In the genomic region with DNA sequence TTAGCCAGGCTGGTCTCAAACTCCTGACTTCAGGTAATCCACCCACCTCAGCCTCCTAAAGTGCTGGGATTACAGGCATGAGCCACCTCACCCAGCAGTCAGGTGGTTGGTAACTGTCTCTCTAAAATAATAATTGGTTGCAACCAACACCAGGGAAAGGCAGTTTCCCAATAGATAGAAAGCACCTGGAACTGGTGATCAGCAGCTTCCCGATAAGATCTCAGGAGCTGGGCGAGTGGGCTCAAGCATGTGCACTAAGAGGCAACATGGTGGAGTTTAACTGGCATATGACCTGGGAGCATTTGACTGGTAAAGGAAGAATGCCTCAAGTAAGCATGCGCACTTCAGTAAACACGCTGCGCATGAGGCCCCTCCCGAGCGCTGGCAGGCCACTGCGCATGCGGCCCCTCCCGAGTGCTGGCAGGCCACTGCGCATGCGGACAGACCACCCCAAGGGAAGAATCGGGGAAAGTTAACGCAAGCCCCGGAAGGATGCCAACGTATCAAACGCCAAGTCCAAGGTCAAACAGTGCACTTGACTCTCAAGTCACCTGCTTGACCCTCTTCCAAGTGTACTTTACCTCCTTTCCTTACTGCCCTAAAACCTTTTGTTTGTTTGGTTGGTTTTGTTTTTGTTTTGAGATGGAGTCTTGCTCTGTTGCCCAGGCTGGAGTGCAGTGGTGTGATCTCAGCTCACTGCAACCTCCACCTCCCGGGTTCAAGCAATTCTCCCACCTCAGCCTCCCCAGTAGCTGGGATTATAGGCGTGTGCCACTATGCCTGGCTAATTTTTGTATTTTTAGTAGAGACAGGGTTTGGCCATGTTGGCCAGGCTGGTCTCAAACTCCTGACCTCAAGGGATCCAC, we compare ENCODE assay signal across 8 cellular contexts. TPM values are rescaled to one million over a fixed set of nuclear protein-coding genes. Genes with fewer than 3 reads are reported as not detected.
DNase-seq lines count a peak whose midpoint lies in the region; ATAC-seq and TF ChIP-seq lines count a peak whose summit lies in the region.
"Not testable (repeated sequence)": the region's sequence is repeated elsewhere in the genome, so short reads cannot be mapped to it uniquely, and the experiment has no call there.

No MANE protein-coding gene starts in this region.

- H4K20me1 ChIP-seq in PC-9 (ENCODE audit: insufficient read depth) = not testable (repeated sequence)

- H3K9me3 Mint-ChIP-seq in naive thymus-derived CD8-positive, alpha-beta T cell = not testable (repeated sequence)

- H3K4me2 ChIP-seq in PC-9 = peak overlapping the region; percentile 44; the same call in 1 of the 2 replicates

- not testable (repeated sequence) for H3K27ac ChIP-seq in PC-9, breast epithelium
- H3K27ac ChIP-seq in uterus = peak overlapping the region in 1 of 2 donors; percentile 45

- peak overlapping the region; percentile 31 for H3K4me3 ChIP-seq in GM12865 (ENCODE audit: low read depth, low read length)
- H3K4me3 ChIP-seq in PC-9 = peak overlapping the region; percentile 26; the same call in 1 of the 2 replicates
- peak overlapping the region in 2 of 3 donors; percentile 13 to 53 for H3K4me3 ChIP-seq in breast epithelium
- not testable (repeated sequence) for H3K4me3 ChIP-seq in uterus

- peak; percentile 62 for ATAC-seq in Right ventricle myocardium inferior
- ATAC-seq in naive thymus-derived CD8-positive, alpha-beta T cell = peak; percentile 50 to 76

- not testable (repeated sequence) for TF ChIP-seq CTCF in GM12865 (IDR thresholded peaks at IDR 0.05; ENCODE audit: insufficient read depth, low read depth, low read length, missing control alignments); PC-9 (conservative IDR thresholded peaks at IDR 0.05); breast epithelium (IDR thresholded peaks at IDR 0.05); uterus (IDR thresholded peaks at IDR 0.05)

- peak overlapping the region; percentile 38 to 86 (median 64) for H3K4me3 Mint-ChIP-seq in naive thymus-derived CD8-positive, alpha-beta T cell

- CTCF ChIA-PET in PC-9 (lab: Charles Lee) = not testable (repeated sequence)

- not testable (repeated sequence) for H3K9me2 ChIP-seq in PC-9 (ENCODE audit: insufficient read depth)

- intact Hi-C loops in PC-9 (cut with micrococcal nuclease; ENCODE audit: unreplicated experiment); breast epithelium (cut with DNase I; ENCODE audit: low total_unique reads); Right ventricle myocardium inferior (cut with DNase I); uterus (cut with DNase I; ENCODE audit: low total_unique reads): not testable (repeated sequence)

- not testable (repeated sequence) for TF ChIP-seq POLR2A in breast epithelium (IDR thresholded peaks at IDR 0.05); uterus (IDR thresholded peaks at IDR 0.05)

- H3K36me3 ChIP-seq in PC-9 (ENCODE audit: low read depth); breast epithelium; uterus: not testable (repeated sequence)

- peak overlapping the region; percentile 43; the same call in 1 of the 2 replicates for H2AFZ ChIP-seq in PC-9

- DNase-seq in GM12865 (ENCODE audit: low read depth) (peak; percentile 89), PC-9 (peak in 1 of 2 experiments; percentile 89), activated T-cell treated with anti-CD3 and anti-CD28 coated beads for 1 hour (ENCODE audit: low read depth) (peak; percentile 53), breast epithelium (ENCODE audit: low spot score in 2 of 2) (peak in 1 of 2 donors; percentile 25), Right ventricle myocardium inferior (ENCODE audit: missing footprints) (peak; percentile 80), uterus (peak; percentile 74 to 81)
- DNase-seq in naive thymus-derived CD8-positive, alpha-beta T cell = peak; percentile 40 to 88 (median 65)
- DNase-seq in stimulated activated CD4-positive, alpha-beta T cell treated with anti-CD3 and anti-CD28 coated beads, Interleukin-4, amount 100 ng/mL, for 1 hour = peak; percentile 73

- POLR2A ChIA-PET in PC-9 (lab: Charles Lee; ENCODE audit: unreplicated experiment) = interaction anchor here (0.7 kb wide), 1 partner anchor 47 kb away, joined by 4 read pairs; no protein-coding TSS in a partner anchor
- POLR2A ChIA-PET in naive thymus-derived CD8-positive, alpha-beta T cell (lab: Charles Lee) = not testable (repeated sequence)

- not testable (repeated sequence) for H3K27me3 Mint-ChIP-seq in naive thymus-derived CD8-positive, alpha-beta T cell

- H3K79me2 ChIP-seq in PC-9 (ENCODE audit: low read depth) = not testable (repeated sequence)

- peak overlapping the region in 8 of 10 donors; percentile 48 to 94 (median 82) for H3K27ac Mint-ChIP-seq in naive thymus-derived CD8-positive, alpha-beta T cell

- TSS peak; percentile 74 for BruUV-seq in PC-9 (replicated peaks; lab: Mats Ljungman, UMichigan)

- not testable (repeated sequence) for H3F3A ChIP-seq in PC-9 (ENCODE audit: insufficient read depth, low read depth)

- H3K9me3 ChIP-seq in PC-9 (ENCODE audit: insufficient read depth, low read depth); breast epithelium; uterus: not testable (repeated sequence)

- not testable (repeated sequence) for H3K4me1 Mint-ChIP-seq in naive thymus-derived CD8-positive, alpha-beta T cell

- not testable (repeated sequence) for H3K4me1 ChIP-seq in PC-9 (replicated peaks; ENCODE audit: insufficient read depth); breast epithelium; uterus

- not testable (repeated sequence) for H3K36me3 Mint-ChIP-seq in naive thymus-derived CD8-positive, alpha-beta T cell

- H3K27me3 ChIP-seq in PC-9 (ENCODE audit: insufficient read depth, low read depth); breast epithelium; uterus: not testable (repeated sequence)

RNA-seq across cellular contexts. Expression of gene FZD9, which starts 34.2 kb away (rescaled TPM):
- total RNA-seq in PC-9 (2021) (0.92 and 1.3 TPM in 2 replicates), breast epithelium (1 to 10 TPM in 1 of 3 donors, under 1 TPM in 2; 0.44 to 4.3 (median 0.98) TPM), Right ventricle myocardium inferior (0.46 TPM), uterus (1 to 10 TPM in 1 of 4 donors, under 1 TPM in 2, not detected in 1; 0.55 to 1.5 (median 0.90) TPM)
- under 1 TPM; 0.16 to 0.31 TPM for total RNA-seq in naive thymus-derived CD8-positive, alpha-beta T cell
- under 1 TPM in 2 of 3 donors, not detected in 1; 0.07 to 0.52 TPM for polyA plus RNA-seq in naive thymus-derived CD8-positive, alpha-beta T cell
